In the genomic region with DNA sequence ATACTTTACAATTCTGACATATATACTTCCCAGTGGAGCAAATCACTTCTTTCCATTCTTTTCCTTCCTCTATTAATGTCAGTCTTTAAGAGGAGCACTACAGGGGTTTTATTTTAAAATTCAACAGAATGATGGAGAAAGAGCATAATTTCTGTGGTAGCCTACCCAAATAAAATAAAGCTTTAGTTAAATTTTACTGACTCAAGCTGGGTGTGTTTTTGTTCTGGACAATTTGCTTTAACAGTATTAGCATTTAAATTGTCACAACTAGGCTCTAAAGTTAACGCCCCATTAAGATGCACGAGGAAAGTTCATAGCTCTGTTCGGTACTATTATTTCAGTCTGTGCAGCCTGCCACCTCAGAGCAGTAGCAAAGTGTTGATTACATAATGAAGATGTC, we compare ENCODE assay signal across 20 cellular contexts. TPM values are rescaled to one million over a fixed set of nuclear protein-coding genes. Genes with fewer than 3 reads are reported as not detected.
DNase-seq lines count a peak whose midpoint lies in the region; ATAC-seq, FAIRE-seq and TF ChIP-seq lines count a peak whose summit lies in the region.
"Had no signal": no experiment of that assay in that cellular context is flagged by ENCODE, and none has a peak within 500 bp of the region (broad histone marks: within the 10 kb centered on the region; RNA-seq: fewer than 3 reads in every experiment).

No MANE protein-coding gene starts in this region.

- H3K4me1 ChIP-seq in GM12878 (ENCODE audit: control insufficient read depth, insufficient read depth, low read length) = no peaks in the 10 kb centered on the region
- H3K4me1 ChIP-seq: BE2C had no signal

- peaks cover 3% of the 10 kb centered on the region for H3K4me1 Mint-ChIP-seq in T-helper 2 cell treated with Interferon-gamma antibody and Interleukin-4, amounts not matched to agents 5 μg/mL and 100 μg/mL, for 36 hours (ENCODE audit: low read depth)
- H3K4me1 Mint-ChIP-seq in natural killer cell = peaks cover 0 to 6% of the 10 kb centered on the region in 2 donors
- H3K4me1 Mint-ChIP-seq in natural killer cell treated with Interleukin-12 subunit alpha and Interleukin-12 subunit beta and Interleukin-15 and Interleukin-18, amount 100 ng/mL, for 72 hours (ENCODE audit: low read depth in 2 of 2) = peaks cover 0 to 7% of the 10 kb centered on the region in 2 donors
- H3K4me1 Mint-ChIP-seq in stimulated activated memory B cell treated with anti-CD40 and anti-IgM and Interleukin-4, amounts not matched to agents 10 μg/mL and 1 μg/mL and 100 μg/mL, for 72 hours = no peaks in the 10 kb centered on the region

- no TSS peak for BruUV-seq in GM12878 (replicated peaks; lab: Mats Ljungman, UMichigan)

- CTCF ChIA-PET in GM12878 (lab: Yijun Ruan, JAX) = interaction anchor here (1.1 to 2.6 kb wide), 2 partner anchors 20 to 35 kb away, joined by 3 to 11 read pairs; no protein-coding TSS in a partner anchor

- H3K9me3 Mint-ChIP-seq in T-helper 2 cell treated with Interferon-gamma antibody and Interleukin-4, amounts not matched to agents 5 μg/mL and 100 μg/mL, for 36 hours = no peaks in the 10 kb centered on the region
- no peaks in the 10 kb centered on the region for H3K9me3 Mint-ChIP-seq in natural killer cell
- no peaks in the 10 kb centered on the region for H3K9me3 Mint-ChIP-seq in natural killer cell treated with Interleukin-12 subunit alpha and Interleukin-12 subunit beta and Interleukin-15 and Interleukin-18, amount 100 ng/mL, for 72 hours
- H3K9me3 Mint-ChIP-seq in stimulated activated memory B cell treated with anti-CD40 and anti-IgM and Interleukin-4, amounts not matched to agents 10 μg/mL and 1 μg/mL and 100 μg/mL, for 72 hours = no peaks in the 10 kb centered on the region
- H3K9me3 Mint-ChIP-seq: CD4-positive, alpha-beta T cell had no signal

- no peaks in the 10 kb centered on the region for H3K79me2 ChIP-seq in GM12878 (ENCODE audit: control insufficient read depth, insufficient read depth, low read length)

- ATAC-seq in natural killer cell (no peak), GM12878 (no peak)
- ATAC-seq in natural killer cell treated with Interleukin-12 subunit alpha and Interleukin-12 subunit beta and Interleukin-15 and Interleukin-18, amount 100 ng/mL, for 72 hours = no peak
- no peak for ATAC-seq in stimulated activated memory B cell treated with anti-CD40 and anti-IgM and Interleukin-4, amounts not matched to agents 10 μg/mL and 1 μg/mL and 100 μg/mL, for 72 hours

- in situ Hi-C loops in GM12878 (cut with MboI) = no loop called here

- peaks cover 8 to 39% of the 10 kb centered on the region in 2 experiments for H3K36me3 ChIP-seq in GM12878 (ENCODE audit: control insufficient read depth in 2 of 2, insufficient read depth in 2 of 2, low read length in 1 of 2)

- TF ChIP-seq CTCF in natural killer cell (IDR thresholded peaks at IDR 0.05) = no peak
- no peak for TF ChIP-seq CTCF in GM12878 (IDR thresholded peaks at IDR 0.05 in 2 of 3, conservative IDR thresholded peaks at IDR 0.05 in 1 of 3; ENCODE audit: control insufficient read depth in 2 of 3, extremely low read depth in 1 of 3, insufficient read depth in 1 of 3, low read depth in 3 of 3, low read length in 3 of 3)

- intact Hi-C loops in natural killer cell (cut with micrococcal nuclease) (no loop called here), GM12878 (cut with micrococcal nuclease; ENCODE audit: unreplicated experiment) (no loop called here)

- H2AFZ ChIP-seq in GM12878 (ENCODE audit: control insufficient read depth, low read depth, low read length) = no peak overlapping the region
- H2AFZ ChIP-seq: GM23248 had no signal

- no peaks in the 10 kb centered on the region for H3K27me3 Mint-ChIP-seq in T-helper 2 cell treated with Interferon-gamma antibody and Interleukin-4, amounts not matched to agents 5 μg/mL and 100 μg/mL, for 36 hours (ENCODE audit: low read depth)
- H3K27me3 Mint-ChIP-seq in natural killer cell (ENCODE audit: low read depth in 2 of 2) = no peaks in the 10 kb centered on the region
- H3K27me3 Mint-ChIP-seq in natural killer cell treated with Interleukin-12 subunit alpha and Interleukin-12 subunit beta and Interleukin-15 and Interleukin-18, amount 100 ng/mL, for 72 hours = no peaks in the 10 kb centered on the region
- no peaks in the 10 kb centered on the region for H3K27me3 Mint-ChIP-seq in stimulated activated memory B cell treated with anti-CD40 and anti-IgM and Interleukin-4, amounts not matched to agents 10 μg/mL and 1 μg/mL and 100 μg/mL, for 72 hours
- H3K27me3 Mint-ChIP-seq: CD4-positive, alpha-beta T cell had no signal

- no peak for DNase-seq in T-helper 2 cell treated with Interferon-gamma antibody and Interleukin-4, amounts not matched to agents 5 μg/mL and 100 μg/mL, for 36 hours (ENCODE audit: low spot score)
- DNase-seq in T-helper 2 cell (no peak), natural killer cell (no peak), GM12878 (ENCODE audit: low read depth, low spot score) (no peak), HK-2 (ENCODE audit: unreplicated experiment) (no peak), retina (no peak)
- no peak for DNase-seq in natural killer cell treated with Interleukin-12 subunit alpha and Interleukin-12 subunit beta and Interleukin-15 and Interleukin-18, amount 100 ng/mL, for 72 hours (ENCODE audit: low spot score)
- DNase-seq: 8988T; BE2C; CD4-positive, alpha-beta T cell; GF-D8; GM23248; NCI-H1092 treated with DMSO at 0.1 percent for 48 hours; NCI-H2081 treated with DMSO at 0.1 percent for 48 hours; NCI-H510A treated with DMSO at 0.1 percent for 48 hours; NCI-H774; RPMI8226; SHP77 treated with DMSO at 0.1 percent for 48 hours had no signal

- no peak overlapping the region for H3K9ac ChIP-seq in GM12878 (ENCODE audit: control insufficient read depth, insufficient read depth, low read length)
- H3K9ac ChIP-seq: GM23248 had no signal

- SMC1A ChIA-PET in GM12878 (lab: Charles Lee; ENCODE audit: uncharacterized antibody, unreplicated experiment) = interaction anchor here (0.6 to 1.2 kb wide), 2 partner anchors 16 to 179 kb away, joined by 3 read pairs; no protein-coding TSS in a partner anchor

- POLR2A ChIA-PET in GM12878 (lab: Charles Lee) = no interaction called here

- RAD21 ChIA-PET in GM12878 (lab: Charles Lee; ENCODE audit: unreplicated experiment) = no interaction called here

- TF ChIP-seq EP300 in GM12878 (IDR thresholded peaks at IDR 0.05; ENCODE audit: borderline replicate concordance in 1 of 2, control insufficient read depth in 1 of 2, low read depth in 2 of 2, low read length in 2 of 2) = no peak

- H3K9me3 ChIP-seq in GM12878 (replicated peaks; ENCODE audit: control insufficient read depth, insufficient read depth, low read length) = no peaks in the 10 kb centered on the region
- H3K9me3 ChIP-seq: BE2C had no signal

- peaks cover 59% of the 10 kb centered on the region for H3K36me3 Mint-ChIP-seq in T-helper 2 cell treated with Interferon-gamma antibody and Interleukin-4, amounts not matched to agents 5 μg/mL and 100 μg/mL, for 36 hours (ENCODE audit: low read depth)
- peaks cover 34% of the 10 kb centered on the region for H3K36me3 Mint-ChIP-seq in natural killer cell
- H3K36me3 Mint-ChIP-seq in natural killer cell treated with Interleukin-12 subunit alpha and Interleukin-12 subunit beta and Interleukin-15 and Interleukin-18, amount 100 ng/mL, for 72 hours = peaks cover 16% of the 10 kb centered on the region
- peaks cover 62% of the 10 kb centered on the region for H3K36me3 Mint-ChIP-seq in stimulated activated memory B cell treated with anti-CD40 and anti-IgM and Interleukin-4, amounts not matched to agents 10 μg/mL and 1 μg/mL and 100 μg/mL, for 72 hours

- no peak overlapping the region for H3K27ac ChIP-seq in GM12878 (ENCODE audit: control insufficient read depth, insufficient read depth)
- H3K27ac ChIP-seq: GM23248 had no signal

- no peak for TF ChIP-seq RAD21 in GM12878 (IDR thresholded peaks at IDR 0.05; ENCODE audit: insufficient read depth, low read depth, low read length)

- no peak overlapping the region for H3K4me2 ChIP-seq in GM12878 (ENCODE audit: control insufficient read depth, insufficient read depth)

- H3K4me3 ChIP-seq in GM12878 = no peak overlapping the region
- H3K4me3 ChIP-seq: GM23248 had no signal

- TF ChIP-seq POLR2A in GM12878 (IDR thresholded peaks at IDR 0.05; ENCODE audit: low read depth, low read length) = no peak

- peak; percentile 79 for FAIRE-seq in GM12878 (lab: Jason Lieb, UNC)
- FAIRE-seq: GM19239 had no signal

- peak overlapping the region; percentile 38 for H3K27ac Mint-ChIP-seq in T-helper 2 cell treated with Interferon-gamma antibody and Interleukin-4, amounts not matched to agents 5 μg/mL and 100 μg/mL, for 36 hours
- H3K27ac Mint-ChIP-seq in natural killer cell = peak overlapping the region; percentile 39 to 72
- no peak overlapping the region for H3K27ac Mint-ChIP-seq in natural killer cell treated with Interleukin-12 subunit alpha and Interleukin-12 subunit beta and Interleukin-15 and Interleukin-18, amount 100 ng/mL, for 72 hours
- peak overlapping the region; percentile 16 for H3K27ac Mint-ChIP-seq in stimulated activated memory B cell treated with anti-CD40 and anti-IgM and Interleukin-4, amounts not matched to agents 10 μg/mL and 1 μg/mL and 100 μg/mL, for 72 hours
- H3K27ac Mint-ChIP-seq: CD4-positive, alpha-beta T cell had no signal

- H4K20me1 ChIP-seq in GM12878 (ENCODE audit: control insufficient read depth, insufficient read depth) = no peaks in the 10 kb centered on the region

- no peak overlapping the region for H3K4me3 Mint-ChIP-seq in T-helper 2 cell treated with Interferon-gamma antibody and Interleukin-4, amounts not matched to agents 5 μg/mL and 100 μg/mL, for 36 hours
- no peak overlapping the region for H3K4me3 Mint-ChIP-seq in natural killer cell
- H3K4me3 Mint-ChIP-seq in natural killer cell treated with Interleukin-12 subunit alpha and Interleukin-12 subunit beta and Interleukin-15 and Interleukin-18, amount 100 ng/mL, for 72 hours = no peak overlapping the region
- no peak overlapping the region for H3K4me3 Mint-ChIP-seq in stimulated activated memory B cell treated with anti-CD40 and anti-IgM and Interleukin-4, amounts not matched to agents 10 μg/mL and 1 μg/mL and 100 μg/mL, for 72 hours
- H3K4me3 Mint-ChIP-seq: CD4-positive, alpha-beta T cell had no signal

- 95% methylated on average over 3 of the region's 3 CpGs for WGBS in GM12878 (ENCODE audit: insufficient coverage, insufficient replicate concordance, low lambda C conversion rate, missing lambda C conversion rate)

- no peaks in the 10 kb centered on the region for H3K27me3 ChIP-seq in GM12878 (replicated peaks in 1 of 2; ENCODE audit: control insufficient read depth in 2 of 2, insufficient read depth in 2 of 2, low read length in 1 of 2)
- H3K27me3 ChIP-seq: BE2C had no signal

RNA-seq across cellular contexts. Expression of gene CDK12, which starts 52.0 kb away (rescaled TPM):
- total RNA-seq in natural killer cell = 100 to 1,000 TPM; 119 to 129 (median 124) TPM
- total RNA-seq in natural killer cell treated with Interleukin-12 subunit alpha and Interleukin-12 subunit beta and Interleukin-15 and Interleukin-18, amount 100 ng/mL, for 72 hours = 100 to 1,000 TPM in 1 of 2 donors, 10 to 100 TPM in 1; 88.5 to 133 TPM
- total RNA-seq in GM12878 (2013; cell fraction: nucleolus; rRNA removed) = 148 and 150 TPM in 2 replicates
- total RNA-seq in GM12878 (2014; rRNA removed) = 33.3 and 44.8 TPM in 2 replicates
- total RNA-seq in GM12878 (2014; rRNA removed; fragmentation: Illumina TruSeq; extraction: Trizol) = 32.0 and 33.5 TPM in 2 replicates
- total RNA-seq in GM12878 (2021) = 53.2 and 55.1 TPM in 2 replicates
- 15.9 TPM for polyA plus RNA-seq in GM12878 (2011; ENCODE audit: low read depth)
- 32.9 and 39.0 TPM in 2 replicates for polyA plus RNA-seq in GM12878 (2011; rRNA removed)
- polyA plus RNA-seq in GM12878 (2011; cell fraction: cytosol; rRNA removed) = 27.5 and 29.0 TPM in 2 replicates
- 29.7 and 32.9 TPM in 2 replicates for polyA plus RNA-seq in GM12878 (2011; cell fraction: nucleus; rRNA removed)
- 27.1 and 32.0 TPM in 2 replicates for polyA plus RNA-seq in GM12878 (2012)
- 47.7 and 49.1 TPM in 2 replicates for polyA plus RNA-seq in GM12878 (2014; fragmentation: Illumina TruSeq; extraction: Trizol)
- polyA plus RNA-seq in GM12878 (2014; fragmentation: Nextera tagmentation; extraction: Ambion mirVana) = 1 to 10 TPM; 3.2 to 3.4 TPM
- polyA plus RNA-seq in GM12878 (2014; rRNA removed) = 31.9 and 33.4 TPM in 2 replicates
- 10 to 100 TPM; 16.5 to 16.6 TPM for polyA plus RNA-seq in GM12878 (2016; fragmentation: Nextera tagmentation; extraction: Ambion mirVana)
- 66.5 and 81.0 TPM in 2 replicates for polyA minus RNA-seq in GM12878 (2011; rRNA and poly(A)+ RNA removed)
- 40.8 and 41.1 TPM in 2 replicates for polyA minus RNA-seq in GM12878 (2011; cell fraction: cytosol; rRNA and poly(A)+ RNA removed)
- polyA minus RNA-seq in GM12878 (2011; cell fraction: nucleus; rRNA and poly(A)+ RNA removed) = 35.8 and 58.9 TPM in 2 replicates

Comparison
In these comparisons a context has a peak if more than half of its experiments do, and no peak if none do; other contexts are left out.
1. H3K27ac Mint-ChIP-seq: peak in T-helper 2 cell treated with Interferon-gamma antibody and Interleukin-4, amounts not matched to agents 5 μg/mL and 100 μg/mL, for 36 hours (single experiment), natural killer cell (2 of 2) and stimulated activated memory B cell treated with anti-CD40 and anti-IgM and Interleukin-4, amounts not matched to agents 10 μg/mL and 1 μg/mL and 100 μg/mL, for 72 hours (single experiment); none in natural killer cell treated with Interleukin-12 subunit alpha and Interleukin-12 subunit beta and Interleukin-15 and Interleukin-18, amount 100 ng/mL, for 72 hours (0 of 2).